In the genomic region with DNA sequence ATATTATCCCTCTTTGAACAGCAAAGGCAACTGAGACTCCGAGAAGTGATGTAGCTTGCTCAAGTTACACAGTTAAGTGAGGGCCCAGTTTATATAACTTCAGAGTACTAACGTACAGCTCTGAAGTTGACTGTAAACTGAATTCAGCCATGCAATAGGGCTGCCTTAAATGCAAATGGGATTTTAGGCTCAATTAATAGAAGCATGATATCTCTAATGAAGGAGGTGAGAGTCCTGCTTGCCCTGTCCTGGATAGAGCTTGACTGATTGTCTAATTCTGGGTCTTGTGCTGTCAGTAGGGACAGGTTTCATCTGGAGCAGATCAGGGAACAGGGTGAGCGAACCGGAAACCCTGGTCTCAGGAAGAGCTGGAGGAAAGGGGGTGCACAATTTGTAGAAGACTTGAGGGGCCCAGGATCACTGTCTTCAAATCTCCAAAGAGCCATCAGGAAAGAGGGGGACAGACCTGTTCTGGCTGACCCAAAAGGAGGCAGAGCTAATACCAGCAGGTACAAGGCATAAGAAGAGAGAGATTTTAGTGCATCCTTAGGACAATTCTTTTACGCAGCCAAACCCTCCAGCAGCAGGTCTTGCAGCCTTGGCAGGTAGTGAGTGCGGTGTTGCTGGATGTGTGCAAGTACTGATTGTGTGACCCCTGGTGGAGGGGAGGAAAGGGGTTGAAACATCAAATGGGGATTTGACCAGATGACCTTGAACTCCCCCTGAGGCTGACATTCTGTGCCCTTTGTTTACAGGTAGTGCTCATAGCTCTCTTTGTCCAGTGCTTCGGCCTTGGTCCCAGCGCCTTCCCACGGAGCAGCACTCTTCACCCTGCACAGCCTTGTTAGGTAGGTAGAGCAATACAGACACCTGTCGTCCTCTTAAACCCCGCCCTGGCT, we compare ENCODE assay signal across 10 cellular contexts. TPM values are rescaled to one million over a fixed set of nuclear protein-coding genes. Genes with fewer than 3 reads are reported as not detected.
A peak's percentile ranks its signal among the peaks of the same experiment; 100 is the strongest.
DNase-seq lines count a peak whose midpoint lies in the region; ATAC-seq, FAIRE-seq and TF ChIP-seq lines count a peak whose summit lies in the region.
"Had no signal": no experiment of that assay in that cellular context is flagged by ENCODE, and none has a peak within 500 bp of the region (broad histone marks: within the 10 kb centered on the region; RNA-seq: fewer than 3 reads in every experiment).

No MANE protein-coding gene starts in this region.

- peak overlapping the region; percentile 67 for H3K9ac ChIP-seq in smooth muscle cell (ENCODE audit: low read depth)

- H3K4me3 ChIP-seq in smooth muscle cell: no peak overlapping the region

- FAIRE-seq in GM12891 (lab: Jason Lieb, UNC): no peak
- FAIRE-seq: urothelium cell line had no signal

- peaks cover 37% of the 10 kb centered on the region for H3K79me2 ChIP-seq in smooth muscle cell (ENCODE audit: low read depth)

- no peaks in the 10 kb centered on the region for H3K27me3 ChIP-seq in smooth muscle cell (ENCODE audit: low read depth)

- TF ChIP-seq CTCF in smooth muscle cell (IDR thresholded peaks at IDR 0.05; ENCODE audit: borderline replicate concordance, insufficient read depth, poor library complexity, severe bottlenecking) (no peak), GM20000 (IDR thresholded peaks at IDR 0.05; ENCODE audit: extremely low read depth, missing control alignments) (no peak)

- H3F3A ChIP-seq in smooth muscle cell (ENCODE audit: low read depth): peaks cover 78% of the 10 kb centered on the region

- H2AFZ ChIP-seq in smooth muscle cell (ENCODE audit: low read depth): no peak overlapping the region

- intact Hi-C loops in left colon (cut with DNase I, micrococcal nuclease): no loop called here

- no peaks in the 10 kb centered on the region for H3K36me3 ChIP-seq in smooth muscle cell (ENCODE audit: low read depth)

- H3K4me2 ChIP-seq in smooth muscle cell: peak overlapping the region; percentile 72

- 70 to 76% (median 71%) methylated on average over 11 of the region's 11 CpGs for WGBS in adipose tissue, 3 donors
- 82% methylated on average over 11 of the region's 11 CpGs for WGBS in smooth muscle cell (ENCODE audit: low lambda C conversion rate)

- peaks cover 4% of the 10 kb centered on the region for H4K20me1 ChIP-seq in smooth muscle cell (ENCODE audit: low read depth)

- peaks cover 47% of the 10 kb centered on the region for H3K4me1 ChIP-seq in smooth muscle cell (ENCODE audit: low read depth)

- H3K9me3 ChIP-seq in smooth muscle cell (replicated peaks; ENCODE audit: low read depth): no peaks in the 10 kb centered on the region

- H3K27ac ChIP-seq in adipose tissue (ENCODE audit: low read depth, low read length) (peak overlapping the region; percentile 19), smooth muscle cell (ENCODE audit: low read depth) (peak overlapping the region; percentile 99)

- peak; percentile 0 for ATAC-seq in left colon

- DNase-seq in DMS79 (lab: John Stamatoyannopoulos, UW) (peak; percentile 64), left colon (no peak), smooth muscle cell (lab: John Stamatoyannopoulos, UW; ENCODE audit: unreplicated experiment) (no peak), GM20000 (ENCODE audit: low spot score) (no peak), GM12891 (ENCODE audit: insufficient read length, low spot score) (no peak), NOMO-1 treated with DMSO at 0.1 percent for 48 hours (lab: John Stamatoyannopoulos, UW; ENCODE audit: unreplicated experiment) (no peak), DMS114 treated with DMSO at 0.1 percent for 48 hours (lab: John Stamatoyannopoulos, UW; ENCODE audit: unreplicated experiment) (no peak)
- DNase-seq: activated CD4-positive, alpha-beta T cell treated with anti-CD3 and anti-CD28 coated beads, Interleukin-2, amount 50 U/mL, for 1 hour had no signal

- no peak for TF ChIP-seq POLR2A in GM12891 (IDR thresholded peaks at IDR 0.05; ENCODE audit: low read depth, low read length)

TF ChIP-seq in GM12891, 5 proteins besides CTCF, POLR2A, EP300 and RAD21:
- TF ChIP-seq POLR2AphosphoS5 (IDR thresholded peaks at IDR 0.05; ENCODE audit: low read depth, low read length): no peak
- no peak for TF ChIP-seq SPI1 (IDR thresholded peaks at IDR 0.05; ENCODE audit: low read depth, low read length)
- no peak for TF ChIP-seq POU2F2 (IDR thresholded peaks at IDR 0.05; ENCODE audit: low read depth, low read length)
- TF ChIP-seq PAX5 (IDR thresholded peaks at IDR 0.05; ENCODE audit: insufficient read depth, low read length, severe bottlenecking): no peak
- TF ChIP-seq TAF1 (IDR thresholded peaks at IDR 0.05; ENCODE audit: low read depth, low read length): no peak

RNA-seq across cellular contexts. Expression of gene GSN, which starts 13.0 kb away (rescaled TPM):
- 1,000 to 10,000 TPM in 2 of 3 donors, 100 to 1,000 TPM in 1; 183 to 2,232 (median 1,519) TPM for polyA plus RNA-seq in adipose tissue
- 100 to 1,000 TPM; 404 to 854 TPM for total RNA-seq in left colon
- 337 and 430 TPM in 2 replicates for total RNA-seq in smooth muscle cell
- 529 and 685 TPM in 2 replicates for polyA plus RNA-seq in smooth muscle cell
- polyA plus RNA-seq in GM12891 (2012; ENCODE audit: low read depth, missing spikeins): 16.4 TPM
